ENCODE assay signal across 27 cellular contexts in genomic region chr15:22871481-22872076, GRCh38. TPM values are rescaled to one million over a fixed set of nuclear protein-coding genes. Genes with fewer than 3 reads are reported as not detected.
DNase-seq lines count a peak whose midpoint lies in the region; ATAC-seq, FAIRE-seq and TF ChIP-seq lines count a peak whose summit lies in the region.
"Had no signal": no experiment of that assay in that cellular context is flagged by ENCODE, and none has a peak within 500 bp of the region (broad histone marks: within the 10 kb centered on the region; RNA-seq: fewer than 3 reads in every experiment).

No MANE protein-coding gene starts in this region.

- no peaks in the 10 kb centered on the region for H3K9me3 Mint-ChIP-seq in activated naive CD8-positive, alpha-beta T cell treated with anti-CD3 and anti-CD28 coated beads, Interleukin-2, amount 50 U/mL, for 24 hours
- H3K9me3 Mint-ChIP-seq in activated naive CD8-positive, alpha-beta T cell treated with anti-CD3 and anti-CD28 coated beads for 36 hours, result no peaks in the 10 kb centered on the region
- no peaks in the 10 kb centered on the region for H3K9me3 Mint-ChIP-seq in IgD-negative memory B cell
- no peaks in the 10 kb centered on the region for H3K9me3 Mint-ChIP-seq in endothelial cell (ENCODE audit: unreplicated experiment)
- H3K9me3 Mint-ChIP-seq in activated CD8-positive, alpha-beta memory T cell treated with anti-CD3 and anti-CD28 coated beads, Interleukin-2, amount 10 ng/mL, durations not matched to agents 7 days and 5 days (ENCODE audit: low read depth), result no peaks in the 10 kb centered on the region
- H3K9me3 Mint-ChIP-seq: activated B cell treated with CpG ODN at 0.5 μM for 24 hours; activated T-helper 1 cell treated with anti-CD3 and anti-CD28 coated beads, Interleukin-12 subunit alpha, Interleukin-12 subunit beta, Interleukin-2, Interleukin-4 antibody, amounts not matched to agents 30 ng/mL and 10 ng/mL and 1 ng/mL, durations not matched to agents 14 hours and 24 hours and 36 hours; H9; immature natural killer cell had no signal

- H3K27ac Mint-ChIP-seq in activated naive CD8-positive, alpha-beta T cell treated with anti-CD3 and anti-CD28 coated beads, Interleukin-2, amount 50 U/mL, for 24 hours, result no peak overlapping the region
- H3K27ac Mint-ChIP-seq in activated naive CD8-positive, alpha-beta T cell treated with anti-CD3 and anti-CD28 coated beads for 36 hours, result no peak overlapping the region
- peak overlapping the region in 2 of 3 donors; percentile 27 to 31 for H3K27ac Mint-ChIP-seq in IgD-negative memory B cell
- H3K27ac Mint-ChIP-seq in endothelial cell (ENCODE audit: unreplicated experiment), result no peak overlapping the region
- H3K27ac Mint-ChIP-seq in activated CD8-positive, alpha-beta memory T cell treated with anti-CD3 and anti-CD28 coated beads, Interleukin-2, amount 10 ng/mL, durations not matched to agents 7 days and 5 days, result no peak overlapping the region
- H3K27ac Mint-ChIP-seq: activated B cell treated with CpG ODN at 0.5 μM for 24 hours; activated T-helper 1 cell treated with anti-CD3 and anti-CD28 coated beads, Interleukin-12 subunit alpha, Interleukin-12 subunit beta, Interleukin-2, Interleukin-4 antibody, amounts not matched to agents 30 ng/mL and 10 ng/mL and 1 ng/mL, durations not matched to agents 14 hours and 24 hours and 36 hours had no signal

- H3K4me1 ChIP-seq in small intestine (ENCODE audit: control insufficient read depth in 2 of 2, insufficient read depth in 1 of 2, low read depth in 1 of 2, low read length in 1 of 2), result no peaks in the 10 kb centered on the region
- H3K4me1 ChIP-seq: colonic mucosa, psoas muscle had no signal

- FAIRE-seq in small intestine (lab: Jason Lieb, UNC), result no peak
- FAIRE-seq: A204.1 had no signal

- H3K9me3 ChIP-seq in small intestine (ENCODE audit: control insufficient read depth, low read depth), result no peaks in the 10 kb centered on the region
- H3K9me3 ChIP-seq: colonic mucosa, psoas muscle, stomach, tibial artery had no signal

- no peak overlapping the region for H3K4me3 Mint-ChIP-seq in activated naive CD8-positive, alpha-beta T cell treated with anti-CD3 and anti-CD28 coated beads, Interleukin-2, amount 50 U/mL, for 24 hours
- no peak overlapping the region for H3K4me3 Mint-ChIP-seq in activated naive CD8-positive, alpha-beta T cell treated with anti-CD3 and anti-CD28 coated beads for 36 hours
- H3K4me3 Mint-ChIP-seq in IgD-negative memory B cell, result peak overlapping the region in 1 of 4 donors; percentile 28
- H3K4me3 Mint-ChIP-seq in endothelial cell (ENCODE audit: unreplicated experiment), result peak overlapping the region; percentile 67
- H3K4me3 Mint-ChIP-seq in activated CD8-positive, alpha-beta memory T cell treated with anti-CD3 and anti-CD28 coated beads, Interleukin-2, amount 10 ng/mL, durations not matched to agents 7 days and 5 days, result no peak overlapping the region
- H3K4me3 Mint-ChIP-seq: activated B cell treated with CpG ODN at 0.5 μM for 24 hours; activated T-helper 1 cell treated with anti-CD3 and anti-CD28 coated beads, Interleukin-12 subunit alpha, Interleukin-12 subunit beta, Interleukin-2, Interleukin-4 antibody, amounts not matched to agents 30 ng/mL and 10 ng/mL and 1 ng/mL, durations not matched to agents 14 hours and 24 hours and 36 hours; H9; immature natural killer cell; naive thymus-derived CD4-positive, alpha-beta T cell had no signal

- ATAC-seq in activated naive CD8-positive, alpha-beta T cell treated with anti-CD3 and anti-CD28 coated beads, Interleukin-2, amount 50 U/mL, for 24 hours, result peak; percentile 36
- ATAC-seq in GM18907 (IDR thresholded peaks at IDR 0.05; ENCODE audit: unreplicated experiment), result no peak
- ATAC-seq in activated CD8-positive, alpha-beta memory T cell treated with anti-CD3 and anti-CD28 coated beads, Interleukin-2, amount 10 ng/mL, durations not matched to agents 7 days and 5 days, result no peak
- ATAC-seq: naive thymus-derived CD4-positive, alpha-beta T cell; psoas muscle had no signal

- no peak overlapping the region for H3K27ac ChIP-seq in small intestine (ENCODE audit: low read depth in 1 of 2, low read length in 1 of 2)
- H3K27ac ChIP-seq: colonic mucosa, psoas muscle, stomach, tibial artery had no signal

- CTCF ChIA-PET in activated CD8-positive, alpha-beta memory T cell treated with anti-CD3 and anti-CD28 coated beads, Interleukin-2, amount 10 ng/mL, durations not matched to agents 7 days and 5 days (lab: Charles Lee), result no interaction called here

- no peaks in the 10 kb centered on the region for H3K27me3 ChIP-seq in small intestine (ENCODE audit: control insufficient read depth in 2 of 2, insufficient read depth in 2 of 2, low read length in 2 of 2)
- H3K27me3 ChIP-seq: colonic mucosa, stomach, tibial artery had no signal

- H3K36me3 Mint-ChIP-seq in activated naive CD8-positive, alpha-beta T cell treated with anti-CD3 and anti-CD28 coated beads, Interleukin-2, amount 50 U/mL, for 24 hours (ENCODE audit: low read depth), result peaks cover 27% of the 10 kb centered on the region
- H3K36me3 Mint-ChIP-seq in activated naive CD8-positive, alpha-beta T cell treated with anti-CD3 and anti-CD28 coated beads for 36 hours, result peaks cover 21% of the 10 kb centered on the region
- peaks cover 6% of the 10 kb centered on the region for H3K36me3 Mint-ChIP-seq in IgD-negative memory B cell
- H3K36me3 Mint-ChIP-seq in endothelial cell (ENCODE audit: low read depth, unreplicated experiment), result peaks cover 46% of the 10 kb centered on the region
- H3K36me3 Mint-ChIP-seq in activated CD8-positive, alpha-beta memory T cell treated with anti-CD3 and anti-CD28 coated beads, Interleukin-2, amount 10 ng/mL, durations not matched to agents 7 days and 5 days, result peaks cover 31% of the 10 kb centered on the region

- no peak for TF ChIP-seq CTCF in endothelial cell (IDR thresholded peaks at IDR 0.05; ENCODE audit: unreplicated experiment)

- no peak overlapping the region for H3K4me3 ChIP-seq in small intestine (ENCODE audit: low read depth in 1 of 2, low read length in 2 of 2)
- H3K4me3 ChIP-seq: colonic mucosa, psoas muscle, stomach, tibial artery had no signal

- H3K4me1 Mint-ChIP-seq in activated naive CD8-positive, alpha-beta T cell treated with anti-CD3 and anti-CD28 coated beads, Interleukin-2, amount 50 U/mL, for 24 hours, result no peaks in the 10 kb centered on the region
- no peaks in the 10 kb centered on the region for H3K4me1 Mint-ChIP-seq in activated naive CD8-positive, alpha-beta T cell treated with anti-CD3 and anti-CD28 coated beads for 36 hours
- H3K4me1 Mint-ChIP-seq in IgD-negative memory B cell, result peaks cover 0 to 1% (median 0%) of the 10 kb centered on the region in 3 donors
- H3K4me1 Mint-ChIP-seq in endothelial cell (ENCODE audit: unreplicated experiment), result peaks cover 9% of the 10 kb centered on the region
- H3K4me1 Mint-ChIP-seq in activated CD8-positive, alpha-beta memory T cell treated with anti-CD3 and anti-CD28 coated beads, Interleukin-2, amount 10 ng/mL, durations not matched to agents 7 days and 5 days, result no peaks in the 10 kb centered on the region

- no peaks in the 10 kb centered on the region for H3K27me3 Mint-ChIP-seq in activated naive CD8-positive, alpha-beta T cell treated with anti-CD3 and anti-CD28 coated beads, Interleukin-2, amount 50 U/mL, for 24 hours
- H3K27me3 Mint-ChIP-seq in activated naive CD8-positive, alpha-beta T cell treated with anti-CD3 and anti-CD28 coated beads for 36 hours, result no peaks in the 10 kb centered on the region
- H3K27me3 Mint-ChIP-seq in IgD-negative memory B cell (no peaks in the 10 kb centered on the region), endothelial cell (ENCODE audit: unreplicated experiment) (peaks cover 4% of the 10 kb centered on the region)
- H3K27me3 Mint-ChIP-seq in activated CD8-positive, alpha-beta memory T cell treated with anti-CD3 and anti-CD28 coated beads, Interleukin-2, amount 10 ng/mL, durations not matched to agents 7 days and 5 days, result no peaks in the 10 kb centered on the region
- H3K27me3 Mint-ChIP-seq: activated B cell treated with CpG ODN at 0.5 μM for 24 hours; naive thymus-derived CD4-positive, alpha-beta T cell had no signal

- 90 to 98% (median 95%) methylated on average over 6 of the region's 6 CpGs for WGBS in small intestine, 3 donors

- H3K36me3 ChIP-seq in small intestine (ENCODE audit: control insufficient read depth in 2 of 2, insufficient read depth in 2 of 2, low read length in 2 of 2), result peaks cover 17 to 23% of the 10 kb centered on the region in 2 donors

- no peak for DNase-seq in activated naive CD8-positive, alpha-beta T cell treated with anti-CD3 and anti-CD28 coated beads, Interleukin-2, amount 50 U/mL, for 24 hours
- DNase-seq in activated naive CD8-positive, alpha-beta T cell treated with anti-CD3 and anti-CD28 coated beads for 36 hours, result no peak
- DNase-seq in endothelial cell (ENCODE audit: low spot score) (no peak), small intestine (peak; percentile 32), NCI-H510A treated with DMSO at 0.1 percent for 48 hours (lab: John Stamatoyannopoulos, UW) (no peak)
- DNase-seq in activated CD8-positive, alpha-beta memory T cell treated with anti-CD3 and anti-CD28 coated beads, Interleukin-2, amount 10 ng/mL, durations not matched to agents 7 days and 5 days, result no peak
- DNase-seq: activated B cell treated with CpG ODN at 0.5 μM for 24 hours; activated naive CD4-positive, alpha-beta T cell treated with anti-CD3 and anti-CD28 coated beads, Interleukin-2, amount 50 U/mL, for 16 hours; colonic mucosa; DMS53; effector memory CD4-positive, alpha-beta T cell; foreskin melanocyte; H9; hippocampal formation; immature natural killer cell; naive thymus-derived CD4-positive, alpha-beta T cell; NCI-H1436; NCI-H2107; NCI-H446 treated with DMSO at 0.1 percent for 48 hours; occipital lobe; psoas muscle; stomach; tibial artery had no signal

RNA-seq across cellular contexts. Expression of gene NIPA2, which starts 33.1 kb away (rescaled TPM):
- total RNA-seq in activated naive CD8-positive, alpha-beta T cell treated with anti-CD3 and anti-CD28 coated beads for 36 hours, result 10 to 100 TPM; 96.7 to 97.8 TPM
- polyA plus RNA-seq in IgD-negative memory B cell (103 TPM), small intestine (10 to 100 TPM; 15.0 to 40.3 (median 21.1) TPM)
- 81.0 TPM for total RNA-seq in endothelial cell (ENCODE audit: unreplicated experiment)
- total RNA-seq in activated CD8-positive, alpha-beta memory T cell treated with anti-CD3 and anti-CD28 coated beads, Interleukin-2, amount 10 ng/mL, durations not matched to agents 7 days and 5 days, result 10 to 100 TPM; 53.9 to 72.2 TPM

Comparison
In these comparisons a context has a peak if more than half of its experiments do, and no peak if none do; other contexts are left out.
1. H3K27ac Mint-ChIP-seq: peak in IgD-negative memory B cell (2 of 3); none in activated naive CD8-positive, alpha-beta T cell treated with anti-CD3 and anti-CD28 coated beads, Interleukin-2, amount 50 U/mL, for 24 hours (single experiment), activated naive CD8-positive, alpha-beta T cell treated with anti-CD3 and anti-CD28 coated beads for 36 hours (single experiment), endothelial cell (single experiment) and activated CD8-positive, alpha-beta memory T cell treated with anti-CD3 and anti-CD28 coated beads, Interleukin-2, amount 10 ng/mL, durations not matched to agents 7 days and 5 days (single experiment).